In the genomic region with DNA sequence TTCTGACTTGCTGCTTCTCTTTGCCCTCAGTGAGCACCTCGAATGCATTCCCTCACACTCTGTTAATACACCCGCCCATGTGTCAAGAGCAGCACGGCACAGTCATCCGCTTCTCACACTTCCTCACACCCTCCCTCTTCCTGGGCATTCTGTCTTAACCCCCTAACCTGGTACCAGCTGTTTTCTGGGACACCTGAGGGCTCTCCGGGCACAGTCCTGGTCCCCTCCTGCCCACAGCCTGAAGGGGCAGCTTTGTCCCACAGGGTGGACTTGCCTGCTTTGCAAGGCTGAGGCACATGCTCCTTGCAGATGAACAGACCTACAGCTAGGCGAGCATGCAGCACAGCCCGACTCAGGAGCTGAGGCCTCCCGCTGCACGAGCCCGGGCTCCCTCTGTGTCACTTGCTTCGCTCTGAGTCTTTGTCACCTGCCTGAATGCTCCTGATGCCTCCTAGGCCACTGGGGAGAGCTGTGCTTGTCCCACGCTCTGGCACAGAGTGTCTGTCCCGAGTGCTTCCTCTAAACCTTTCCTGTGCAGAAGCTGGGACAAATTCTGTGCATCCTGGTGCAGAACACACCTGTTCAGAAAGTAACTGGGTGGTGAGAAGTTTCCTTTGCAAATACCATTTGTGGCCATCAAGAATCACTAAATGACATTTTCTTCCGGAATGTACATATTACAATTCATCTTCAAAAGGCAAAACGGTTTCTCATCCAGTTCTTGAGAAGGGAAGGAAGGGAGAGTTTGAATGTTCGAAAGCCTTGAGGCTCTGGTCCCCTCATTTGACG, we compare ENCODE assay signal across 8 cellular contexts. TPM values are rescaled to one million over a fixed set of nuclear protein-coding genes. Genes with fewer than 3 reads are reported as not detected.
DNase-seq lines count a peak whose midpoint lies in the region; ATAC-seq lines count a peak whose summit lies in the region.

No MANE protein-coding gene starts in this region.

- intact Hi-C loops in activated T-helper 2 cell treated with anti-CD3 and anti-CD28 coated beads, Interferon-gamma antibody, Interleukin-2, Interleukin-4, amounts not matched to agents 10 μg/mL and 5 μg/mL and 100 μg/mL, durations not matched to agents 14 hours and 24 hours and 36 hours (cut with micrococcal nuclease): no loop called here
- intact Hi-C loops in posterior vena cava (cut with DNase I): no loop called here

- H3K36me3 Mint-ChIP-seq in activated T-helper 2 cell treated with anti-CD3 and anti-CD28 coated beads, Interferon-gamma antibody, Interleukin-2, Interleukin-4, amounts not matched to agents 10 μg/mL and 5 μg/mL and 100 μg/mL, durations not matched to agents 14 hours and 24 hours and 36 hours (ENCODE audit: low read depth): peaks cover 54% of the 10 kb centered on the region

- H3K9me3 Mint-ChIP-seq in activated T-helper 2 cell treated with anti-CD3 and anti-CD28 coated beads, Interferon-gamma antibody, Interleukin-2, Interleukin-4, amounts not matched to agents 10 μg/mL and 5 μg/mL and 100 μg/mL, durations not matched to agents 14 hours and 24 hours and 36 hours: peaks cover 4% of the 10 kb centered on the region

- DNase-seq in activated T-helper 2 cell treated with anti-CD3 and anti-CD28 coated beads, Interferon-gamma antibody, Interleukin-2, Interleukin-4, amounts not matched to agents 10 μg/mL and 5 μg/mL and 100 μg/mL, durations not matched to agents 14 hours and 24 hours and 36 hours (ENCODE audit: low spot score): no peak
- DNase-seq in posterior vena cava (ENCODE audit: low spot score): peak; percentile 66
- no peak for DNase-seq in NCI-H526 treated with DMSO at 0.1 percent for 48 hours (lab: John Stamatoyannopoulos, UW)
- DNase-seq in hippocampal formation (lab: John Stamatoyannopoulos, UW): no peak

- H3K27ac Mint-ChIP-seq in activated T-helper 2 cell treated with anti-CD3 and anti-CD28 coated beads, Interferon-gamma antibody, Interleukin-2, Interleukin-4, amounts not matched to agents 10 μg/mL and 5 μg/mL and 100 μg/mL, durations not matched to agents 14 hours and 24 hours and 36 hours: peak overlapping the region; percentile 56

- no peak overlapping the region for H3K4me3 Mint-ChIP-seq in activated T-helper 2 cell treated with anti-CD3 and anti-CD28 coated beads, Interferon-gamma antibody, Interleukin-2, Interleukin-4, amounts not matched to agents 10 μg/mL and 5 μg/mL and 100 μg/mL, durations not matched to agents 14 hours and 24 hours and 36 hours (ENCODE audit: low read depth)

- H3K4me1 Mint-ChIP-seq in activated T-helper 2 cell treated with anti-CD3 and anti-CD28 coated beads, Interferon-gamma antibody, Interleukin-2, Interleukin-4, amounts not matched to agents 10 μg/mL and 5 μg/mL and 100 μg/mL, durations not matched to agents 14 hours and 24 hours and 36 hours (ENCODE audit: low read depth): peaks cover 47% of the 10 kb centered on the region

- H3K27me3 Mint-ChIP-seq in activated T-helper 2 cell treated with anti-CD3 and anti-CD28 coated beads, Interferon-gamma antibody, Interleukin-2, Interleukin-4, amounts not matched to agents 10 μg/mL and 5 μg/mL and 100 μg/mL, durations not matched to agents 14 hours and 24 hours and 36 hours (ENCODE audit: low read depth): no peaks in the 10 kb centered on the region

- ATAC-seq in GM18520 (IDR thresholded peaks at IDR 0.05; ENCODE audit: unreplicated experiment) (peak; percentile 12), HG02870 (IDR thresholded peaks at IDR 0.05; ENCODE audit: unreplicated experiment) (peak; percentile 12), GM18870 (IDR thresholded peaks at IDR 0.05; ENCODE audit: unreplicated experiment) (no peak), HG02981 (IDR thresholded peaks at IDR 0.05; ENCODE audit: unreplicated experiment) (no peak)

RNA-seq across cellular contexts. Expression of gene AHRR, which starts 47.8 kb away (rescaled TPM):
- total RNA-seq in activated T-helper 2 cell treated with anti-CD3 and anti-CD28 coated beads, Interferon-gamma antibody, Interleukin-2, Interleukin-4, amounts not matched to agents 10 μg/mL and 5 μg/mL and 100 μg/mL, durations not matched to agents 14 hours and 24 hours and 36 hours: 33.3 and 34.9 TPM in 2 replicates
- 1 to 10 TPM in 1 of 2 donors, under 1 TPM in 1; 0.69 to 2.9 TPM for total RNA-seq in posterior vena cava

Comparison
In these comparisons a context has a peak if more than half of its experiments do, and no peak if none do; other contexts are left out.
1. ATAC-seq: peak in GM18520 (single experiment) and HG02870 (single experiment); none in GM18870 (single experiment) and HG02981 (single experiment).